9 cellular contexts compared by ENCODE assay signal in genomic region chr5:150022163-150022540, GRCh38. TPM values are rescaled to one million over a fixed set of nuclear protein-coding genes. Genes with fewer than 3 reads are reported as not detected.
DNase-seq lines count a peak whose midpoint lies in the region; TF ChIP-seq lines count a peak whose summit lies in the region.
"Had no signal": no experiment of that assay in that cellular context is flagged by ENCODE, and none has a peak within 500 bp of the region (broad histone marks: within the 10 kb centered on the region; RNA-seq: fewer than 3 reads in every experiment).

No MANE protein-coding gene starts in this region.

- H3K27me3 ChIP-seq in PC-9 (ENCODE audit: insufficient read depth, low read depth) (no peaks in the 10 kb centered on the region), parathyroid adenoma (ENCODE audit: control insufficient read depth, insufficient read depth, low read length) (no peaks in the 10 kb centered on the region)

- H3K36me3 ChIP-seq in PC-9 (ENCODE audit: low read depth) (peaks cover 62% of the 10 kb centered on the region), parathyroid adenoma (ENCODE audit: control insufficient read depth, insufficient read depth, low read length) (peaks cover 4% of the 10 kb centered on the region)

- TF ChIP-seq CTCF in PC-9 (conservative IDR thresholded peaks at IDR 0.05), result no peak
- TF ChIP-seq CTCF in parathyroid adenoma (IDR thresholded peaks at IDR 0.05), result no peak
- no peak for TF ChIP-seq CTCF in progenitor cell of endocrine pancreas (IDR thresholded peaks at IDR 0.05; ENCODE audit: unreplicated experiment)

- H3K4me2 ChIP-seq in PC-9 (peak overlapping the region; percentile 72), parathyroid adenoma (ENCODE audit: low read length) (peak overlapping the region; percentile 32)

- CTCF ChIA-PET in PC-9 (lab: Charles Lee), result interaction anchor here (0.5 to 1.5 kb wide), 4 partner anchors 47 to 436 kb away, joined by 3 to 10 read pairs (median 4); no protein-coding TSS in a partner anchor

- no peak overlapping the region for H2AFZ ChIP-seq in PC-9
- no peak overlapping the region for H2AFZ ChIP-seq in parathyroid adenoma

- H3K27ac ChIP-seq in PC-9, result peak overlapping the region; percentile 93
- H3K27ac ChIP-seq in epithelial cell of prostate, result peak overlapping the region; percentile 89
- peak overlapping the region; percentile 34 for H3K27ac ChIP-seq in parathyroid adenoma

- no peak overlapping the region for H3K27ac Mint-ChIP-seq in progenitor cell of endocrine pancreas

- no peaks in the 10 kb centered on the region for H3K9me3 ChIP-seq in PC-9 (ENCODE audit: insufficient read depth, low read depth)
- no peaks in the 10 kb centered on the region for H3K9me3 ChIP-seq in parathyroid adenoma (ENCODE audit: control insufficient read depth, low read length)

- H3K79me2 ChIP-seq in PC-9 (ENCODE audit: low read depth) (peaks cover 19% of the 10 kb centered on the region), parathyroid adenoma (peaks cover 18% of the 10 kb centered on the region)

- POLR2A ChIA-PET in PC-9 (lab: Charles Lee; ENCODE audit: unreplicated experiment), result interaction anchor here (0.5 to 1.1 kb wide), 6 partner anchors 12 to 428 kb away, joined by 3 to 10 read pairs (median 4); no protein-coding TSS in a partner anchor

- H3K4me3 ChIP-seq in PC-9, result peak overlapping the region; percentile 33; the same call in 1 of the 2 replicates
- H3K4me3 ChIP-seq in parathyroid adenoma (ENCODE audit: low read depth, low read length), result peak overlapping the region; percentile 33

- 0 out of 2 replicates have a peak, but pooled peaks cover 4% of the 10 kb centered on the region for H3K9me2 ChIP-seq in PC-9 (ENCODE audit: insufficient read depth)

- peaks cover 56% of the 10 kb centered on the region for H3F3A ChIP-seq in PC-9 (ENCODE audit: insufficient read depth, low read depth)

- no peak overlapping the region for H3K9ac ChIP-seq in parathyroid adenoma

- no TSS peak for BruUV-seq in PC-9 (replicated peaks; lab: Mats Ljungman, UMichigan)

- no peaks in the 10 kb centered on the region for H3K27me3 Mint-ChIP-seq in progenitor cell of endocrine pancreas

- H3K4me3 Mint-ChIP-seq in progenitor cell of endocrine pancreas (ENCODE audit: low read depth), result no peak overlapping the region

- 0 out of 2 replicates have a peak, but pooled peaks cover 3% of the 10 kb centered on the region for H4K20me1 ChIP-seq in PC-9 (ENCODE audit: insufficient read depth)

- intact Hi-C loops in PC-9 (cut with micrococcal nuclease; ENCODE audit: unreplicated experiment), result loop anchor here (1.0 to 2.0 kb wide), 2 partner anchors 22 to 91 kb away; partner anchors contain the start of genes HMGXB3 and TIGD6

- H3K4me1 ChIP-seq in PC-9 (replicated peaks; ENCODE audit: insufficient read depth) (peaks cover 59% of the 10 kb centered on the region), parathyroid adenoma (peaks cover 6% of the 10 kb centered on the region)

- no peaks in the 10 kb centered on the region for H3K9me3 Mint-ChIP-seq in progenitor cell of endocrine pancreas (ENCODE audit: low read depth)

- DNase-seq in DMS53 (lab: John Stamatoyannopoulos, UW) (peak; percentile 53), PC-9 (peak; percentile 53 to 91), epithelial cell of prostate (ENCODE audit: low read depth, low spot score) (peak; percentile 72), progenitor cell of endocrine pancreas (ENCODE audit: low spot score, unreplicated experiment) (no peak)
- DNase-seq in activated CD4-positive, alpha-beta T cell treated with anti-CD3 and anti-CD28 coated beads, Interleukin-2, amount 50 U/mL, for 4 hours, result no peak
- no peak for DNase-seq in activated T-cell treated with anti-CD3 and anti-CD28 coated beads, Interleukin-2, amount 50 U/mL, for 1 hour
- DNase-seq in activated CD4-positive, alpha-beta T cell treated with anti-CD3 and anti-CD28 coated beads for 4 hours, result no peak
- DNase-seq: Kasumi-1 had no signal

- peaks cover 13% of the 10 kb centered on the region for H3K36me3 Mint-ChIP-seq in progenitor cell of endocrine pancreas (ENCODE audit: insufficient read depth)

- no peaks in the 10 kb centered on the region for H3K4me1 Mint-ChIP-seq in progenitor cell of endocrine pancreas (ENCODE audit: low read depth)

RNA-seq across cellular contexts. Expression of gene HMGXB3, which starts 21.6 kb away (rescaled TPM):
- total RNA-seq in PC-9 (2021), result 38.0 and 43.1 TPM in 2 replicates
- 39.9 and 42.3 TPM in 2 replicates for total RNA-seq in progenitor cell of endocrine pancreas

RNA-seq across cellular contexts. Expression of gene TIGD6, which starts 21.7 kb away (rescaled TPM):
- 3.0 and 3.9 TPM in 2 replicates for total RNA-seq in PC-9 (2021)
- total RNA-seq in progenitor cell of endocrine pancreas, result 3.8 and 4.2 TPM in 2 replicates

Comparison
In these comparisons a context has a peak if more than half of its experiments do, and no peak if none do; other contexts are left out.
1. DNase-seq: peak in DMS53 (single experiment), PC-9 (2 of 2) and epithelial cell of prostate (single experiment); none in progenitor cell of endocrine pancreas (single experiment), activated CD4-positive, alpha-beta T cell treated with anti-CD3 and anti-CD28 coated beads, Interleukin-2, amount 50 U/mL, for 4 hours (0 of 2), activated T-cell treated with anti-CD3 and anti-CD28 coated beads, Interleukin-2, amount 50 U/mL, for 1 hour (single experiment) and activated CD4-positive, alpha-beta T cell treated with anti-CD3 and anti-CD28 coated beads for 4 hours (0 of 2).
2. H3K27ac ChIP-seq: peak in every context shown above with its lines; median percentile 93 in PC-9; 89 in epithelial cell of prostate; 34 in parathyroid adenoma.